Comparison of ENCODE assay signal across 1 cellular context in the genomic region with DNA sequence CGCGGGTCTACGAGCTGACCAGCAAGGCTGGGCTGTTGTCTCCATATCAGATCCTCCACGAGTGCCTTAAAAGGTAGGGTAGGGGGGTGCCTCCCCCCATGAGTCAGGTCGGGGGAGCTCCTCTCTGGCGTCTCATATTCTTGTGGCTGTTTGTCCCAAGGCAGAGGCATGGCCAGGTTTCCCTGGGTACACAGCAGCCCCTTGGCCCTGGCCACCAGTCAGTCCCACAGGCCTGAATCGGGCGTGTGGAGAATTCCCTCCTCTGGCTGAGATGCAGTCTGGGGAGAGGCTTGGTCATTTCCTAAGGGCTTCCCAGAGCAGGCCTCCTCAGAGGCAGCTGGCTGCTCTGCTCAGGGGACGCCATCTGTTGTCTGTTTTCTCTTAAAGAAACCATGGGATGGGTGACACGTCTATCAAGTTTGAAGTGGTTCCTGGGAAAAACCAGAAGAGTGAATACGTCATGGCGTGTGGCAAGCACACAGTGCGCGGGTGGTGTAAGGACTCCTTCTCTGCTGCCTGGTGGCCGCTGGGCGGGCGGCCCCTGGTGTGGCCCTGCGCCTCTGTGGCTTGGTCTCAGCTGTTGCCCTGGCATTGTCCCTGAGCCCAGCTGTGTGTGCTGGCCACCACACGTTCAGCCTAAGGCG.
TF ChIP-seq lines count a peak whose summit lies in the region.

No MANE protein-coding gene starts in this region.

TF ChIP-seq in K562, 482 proteins besides CTCF, POLR2A, EP300 and RAD21:
- TF ChIP-seq ZNF449 (CRISPR knock-in tag; IDR thresholded peaks at IDR 0.05) (no peak), ASH1L (IDR thresholded peaks at IDR 0.05; ENCODE audit: borderline replicate concordance, low read depth, partially characterized antibody) (no peak), POLR2AphosphoS5 (IDR thresholded peaks at IDR 0.05; ENCODE audit: control insufficient read depth, insufficient read depth, low read depth, low read length) (peak; percentile 12; the same call in 1 of the 2 replicates), RBFOX2 (IDR thresholded peaks at IDR 0.05; ENCODE audit: low read depth, low read length) (peak; percentile 40; the same call in 1 of the 2 replicates), RREB1 (CRISPR knock-in tag; IDR thresholded peaks at IDR 0.05) (no peak), NFIX (CRISPR knock-in tag; IDR thresholded peaks at IDR 0.05; ENCODE audit: low read depth) (no peak), HBP1 (CRISPR knock-in tag; IDR thresholded peaks at IDR 0.05) (no peak), TFE3 (CRISPR knock-in tag; IDR thresholded peaks at IDR 0.05) (no peak), ZNF780A (CRISPR knock-in tag; IDR thresholded peaks at IDR 0.05) (no peak), NFRKB (IDR thresholded peaks at IDR 0.05; ENCODE audit: low read depth) (no peak), ZBTB7A (IDR thresholded peaks at IDR 0.05; ENCODE audit: borderline replicate concordance, control insufficient read depth, low read depth, low read length) (0 out of 2 replicates have a peak, but pooled peaks have one; percentile 15), FOXO4 (CRISPR knock-in tag; IDR thresholded peaks at IDR 0.05) (no peak), SOX6 (IDR thresholded peaks at IDR 0.05) (no peak), ZBTB9 (CRISPR knock-in tag; IDR thresholded peaks at IDR 0.05) (no peak), NR2F6 (CRISPR knock-in tag; IDR thresholded peaks at IDR 0.05) (no peak), SMARCE1 (IDR thresholded peaks at IDR 0.05) (no peak), DMBX1 (CRISPR knock-in tag; IDR thresholded peaks at IDR 0.05; ENCODE audit: borderline replicate concordance) (no peak), E2F3 (CRISPR knock-in tag; IDR thresholded peaks at IDR 0.05) (no peak), GABPB2 (CRISPR knock-in tag; conservative IDR thresholded peaks at IDR 0.05) (no peak), POLR2G (IDR thresholded peaks at IDR 0.05; ENCODE audit: low read depth, low read length) (peak; percentile 70), TAF1 (IDR thresholded peaks at IDR 0.05; ENCODE audit: control insufficient read depth, extremely low read depth, insufficient read depth, low read length, severe bottlenecking) (no peak)
- TF ChIP-seq, protein P1, sequence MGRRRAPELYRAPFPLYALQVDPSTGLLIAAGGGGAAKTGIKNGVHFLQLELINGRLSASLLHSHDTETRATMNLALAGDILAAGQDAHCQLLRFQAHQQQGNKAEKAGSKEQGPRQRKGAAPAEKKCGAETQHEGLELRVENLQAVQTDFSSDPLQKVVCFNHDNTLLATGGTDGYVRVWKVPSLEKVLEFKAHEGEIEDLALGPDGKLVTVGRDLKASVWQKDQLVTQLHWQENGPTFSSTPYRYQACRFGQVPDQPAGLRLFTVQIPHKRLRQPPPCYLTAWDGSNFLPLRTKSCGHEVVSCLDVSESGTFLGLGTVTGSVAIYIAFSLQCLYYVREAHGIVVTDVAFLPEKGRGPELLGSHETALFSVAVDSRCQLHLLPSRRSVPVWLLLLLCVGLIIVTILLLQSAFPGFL (CRISPR knock-in tag; IDR thresholded peaks at IDR 0.05) = no peak
- TF ChIP-seq, protein P2, sequence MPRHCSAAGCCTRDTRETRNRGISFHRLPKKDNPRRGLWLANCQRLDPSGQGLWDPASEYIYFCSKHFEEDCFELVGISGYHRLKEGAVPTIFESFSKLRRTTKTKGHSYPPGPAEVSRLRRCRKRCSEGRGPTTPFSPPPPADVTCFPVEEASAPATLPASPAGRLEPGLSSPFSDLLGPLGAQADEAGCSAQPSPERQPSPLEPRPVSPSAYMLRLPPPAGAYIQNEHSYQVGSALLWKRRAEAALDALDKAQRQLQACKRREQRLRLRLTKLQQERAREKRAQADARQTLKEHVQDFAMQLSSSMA (CRISPR knock-in tag; IDR thresholded peaks at IDR 0.05) = no peak
- TF ChIP-seq, protein P3, sequence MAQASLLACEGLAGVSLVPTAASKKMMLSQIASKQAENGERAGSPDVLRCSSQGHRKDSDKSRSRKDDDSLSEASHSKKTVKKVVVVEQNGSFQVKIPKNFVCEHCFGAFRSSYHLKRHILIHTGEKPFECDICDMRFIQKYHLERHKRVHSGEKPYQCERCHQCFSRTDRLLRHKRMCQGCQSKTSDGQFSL (CRISPR knock-in tag; IDR thresholded peaks at IDR 0.05) = no peak
- TF ChIP-seq, protein P3 (tag; IDR thresholded peaks at IDR 0.05) = peak in 1 of 2 experiments; percentile 63; a peak in 1 of 4 replicates
- TF ChIP-seq, protein P4, sequence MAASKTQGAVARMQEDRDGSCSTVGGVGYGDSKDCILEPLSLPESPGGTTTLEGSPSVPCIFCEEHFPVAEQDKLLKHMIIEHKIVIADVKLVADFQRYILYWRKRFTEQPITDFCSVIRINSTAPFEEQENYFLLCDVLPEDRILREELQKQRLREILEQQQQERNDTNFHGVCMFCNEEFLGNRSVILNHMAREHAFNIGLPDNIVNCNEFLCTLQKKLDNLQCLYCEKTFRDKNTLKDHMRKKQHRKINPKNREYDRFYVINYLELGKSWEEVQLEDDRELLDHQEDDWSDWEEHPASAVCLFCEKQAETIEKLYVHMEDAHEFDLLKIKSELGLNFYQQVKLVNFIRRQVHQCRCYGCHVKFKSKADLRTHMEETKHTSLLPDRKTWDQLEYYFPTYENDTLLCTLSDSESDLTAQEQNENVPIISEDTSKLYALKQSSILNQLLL (CRISPR knock-in tag; IDR thresholded peaks at IDR 0.05; ENCODE audit: borderline replicate concordance) = 0 out of 2 replicates have a peak, but pooled peaks have one; percentile 25
